33 cellular contexts compared by ENCODE assay signal in the genomic region with DNA sequence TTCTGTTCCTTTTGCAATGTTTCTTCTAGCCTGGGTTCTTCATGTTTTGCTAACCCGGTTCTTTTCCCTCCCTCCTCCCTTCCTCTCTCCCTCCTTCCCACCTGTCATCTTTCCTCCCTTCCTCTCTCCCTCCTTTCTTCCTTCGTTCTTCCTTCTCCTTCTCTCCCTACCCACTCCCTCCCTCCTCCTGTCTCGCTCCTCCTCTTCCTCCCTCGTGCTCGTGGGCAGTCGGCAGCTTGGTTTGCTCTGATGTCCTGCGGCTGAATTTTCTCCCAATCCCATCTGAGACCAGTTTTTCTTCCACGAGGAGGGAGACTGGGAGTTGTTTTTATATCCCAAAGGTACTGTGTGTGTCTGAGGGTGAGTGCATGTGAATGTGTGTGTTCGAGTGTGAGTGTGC.
"Had no signal": no experiment of that assay in that cellular context is flagged by ENCODE, and none has a peak within 500 bp of the region (broad histone marks: within the 10 kb centered on the region; RNA-seq: fewer than 3 reads in every experiment).

No MANE protein-coding gene starts in this region.

- H3K4me3 Mint-ChIP-seq: immature natural killer cell; mesothelial cell of epicardium; natural killer cell; nephron progenitor cell; neural progenitor cell; stimulated activated naive B cell treated with anti-CD40 and anti-IgM and Interleukin-4, amounts not matched to agents 10 μg/mL and 1 μg/mL and 100 μg/mL, for 72 hours had no signal

- H3K36me3 Mint-ChIP-seq: immature natural killer cell, mesothelial cell of epicardium, naive B cell, natural killer cell, neural progenitor cell had no signal

- DNase-seq: hypothalamus; immature natural killer cell; kidney; left colon; left lung; lower lobe of right lung; mammary epithelial cell; mesendoderm; naive B cell; natural killer cell; nephron progenitor cell; occipital lobe; stimulated activated CD4-positive, alpha-beta T cell treated with anti-CD3 and anti-CD28 coated beads, Interleukin-12 subunit alpha, Interleukin-12 subunit beta, amount 100 ng/mL, for 4 hours; stimulated activated CD4-positive, alpha-beta T cell treated with anti-CD3 and anti-CD28 coated beads, Interleukin-15, amount 100 ng/mL, for 24 hours; stimulated activated CD4-positive, alpha-beta T cell treated with anti-CD3 and anti-CD28 coated beads, Interleukin-2, amount 100 ng/mL, for 24 hours; stimulated activated CD4-positive, alpha-beta T cell treated with anti-CD3 and anti-CD28 coated beads, Interleukin-4, amount 100 ng/mL, for 1 hour; stimulated activated naive B cell treated with anti-CD40 and anti-IgM and Interleukin-4, amounts not matched to agents 10 μg/mL and 1 μg/mL and 100 μg/mL, for 72 hours; stimulated activated naive CD8-positive, alpha-beta T cell treated with anti-CD3 and anti-CD28 coated beads, Interleukin-15, Interleukin-2, amounts not matched to agents 100 U/mL and 50 U/mL, for 24 hours; stomach; testis; thyroid gland; transverse colon; upper lobe of right lung had no signal

- H3K36me3 ChIP-seq: left lung, lower lobe of right lung, neural progenitor cell, neutrophil, right atrium auricular region, stomach, thyroid gland, transverse colon, upper lobe of right lung had no signal

- FAIRE-seq: islet of Langerhans, kidney, urothelium cell line had no signal

- ATAC-seq: left colon; left lung; lower lobe of right lung; natural killer cell; sciatic nerve; stimulated activated naive B cell treated with anti-CD40 and anti-IgM and Interleukin-4, amounts not matched to agents 10 μg/mL and 1 μg/mL and 100 μg/mL, for 72 hours; stimulated activated naive CD8-positive, alpha-beta T cell treated with anti-CD3 and anti-CD28 coated beads, Interleukin-15, Interleukin-2, amounts not matched to agents 100 U/mL and 50 U/mL, for 24 hours; upper lobe of right lung had no signal

- H3K27me3 ChIP-seq: neutrophil, right atrium auricular region, testis, thyroid gland, upper lobe of right lung had no signal

- H3K4me3 ChIP-seq: left lung, lower lobe of right lung, neural progenitor cell, right atrium auricular region, skin epidermis, stomach, testis, thyroid gland, transverse colon, upper lobe of right lung had no signal

- H3K79me2 ChIP-seq: parathyroid adenoma had no signal

- H3K27ac ChIP-seq: left lung, lower lobe of right lung, neural progenitor cell, neutrophil, parathyroid adenoma, right atrium auricular region, skin epidermis, stomach, testis, thyroid gland, transverse colon, upper lobe of right lung had no signal

- H3K4me1 Mint-ChIP-seq: immature natural killer cell; mesothelial cell of epicardium; natural killer cell; nephron progenitor cell; neural progenitor cell; stimulated activated naive B cell treated with anti-CD40 and anti-IgM and Interleukin-4, amounts not matched to agents 10 μg/mL and 1 μg/mL and 100 μg/mL, for 72 hours had no signal

- H3K4me2 ChIP-seq: neural progenitor cell had no signal

- H3K27me3 Mint-ChIP-seq: naive B cell had no signal

- H3K4me1 ChIP-seq: left lung, lower lobe of right lung, neural progenitor cell, parathyroid adenoma, right atrium auricular region, stomach, testis, thyroid gland, transverse colon, upper lobe of right lung had no signal

- H2AFZ ChIP-seq: neural progenitor cell, parathyroid adenoma had no signal

- H3K9me3 ChIP-seq: left lung, lower lobe of right lung, neutrophil, right atrium auricular region, testis, thyroid gland, transverse colon, upper lobe of right lung had no signal

- H3K27ac Mint-ChIP-seq: immature natural killer cell; mesothelial cell of epicardium; naive B cell; natural killer cell; neural progenitor cell; progenitor cell of endocrine pancreas; stimulated activated naive B cell treated with anti-CD40 and anti-IgM and Interleukin-4, amounts not matched to agents 10 μg/mL and 1 μg/mL and 100 μg/mL, for 72 hours had no signal

- H3K9ac ChIP-seq: neural progenitor cell, parathyroid adenoma had no signal
